In the genomic region with DNA sequence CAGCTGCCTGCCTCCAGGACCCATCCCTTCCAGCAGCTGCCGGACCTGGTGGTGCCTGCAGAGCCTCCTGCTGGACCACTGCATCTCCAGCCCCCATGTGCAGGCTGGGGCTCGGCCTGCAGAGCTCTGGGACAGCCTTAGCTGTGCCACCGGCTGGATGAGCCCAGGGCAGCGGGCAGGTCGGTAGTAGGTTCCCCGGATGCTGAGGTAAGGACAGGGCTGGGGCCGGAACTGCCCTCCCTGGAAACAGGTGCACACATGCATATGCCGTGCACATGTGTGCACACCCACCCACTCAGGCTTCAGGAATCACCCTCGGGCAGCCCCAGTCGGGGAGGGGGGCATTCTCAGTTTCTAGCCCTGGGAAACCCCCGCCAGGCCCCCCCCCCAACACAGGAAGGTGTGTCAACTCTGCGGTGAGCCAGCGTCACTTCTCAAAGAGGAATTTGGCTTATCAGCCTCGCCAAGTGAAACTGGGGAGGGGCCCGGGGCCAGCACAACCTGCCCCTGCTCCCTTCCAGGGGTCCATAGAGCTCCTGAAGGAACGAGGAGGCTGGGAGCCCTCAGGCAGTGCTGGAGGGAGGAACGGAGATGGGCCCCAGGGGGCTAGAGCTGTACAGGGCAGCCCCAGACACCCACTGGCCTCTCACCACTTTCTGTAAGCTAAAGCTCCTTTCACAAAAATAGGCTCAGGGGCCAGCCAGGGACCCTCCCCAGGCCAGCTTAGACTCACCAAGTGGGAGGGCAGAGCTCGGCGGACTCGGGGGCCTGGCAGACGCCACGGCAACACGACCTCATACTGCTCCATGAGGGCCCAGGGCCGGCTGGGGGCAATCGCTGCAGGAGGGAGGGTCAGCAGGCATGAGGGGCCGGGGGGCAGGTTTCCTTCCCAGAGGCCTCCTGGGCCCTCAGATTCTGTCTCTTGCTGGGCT, we compare ENCODE assay signal across 10 cellular contexts. TPM values are rescaled to one million over a fixed set of nuclear protein-coding genes. Genes with fewer than 3 reads are reported as not detected.
DNase-seq lines count a peak whose midpoint lies in the region; ATAC-seq, FAIRE-seq and TF ChIP-seq lines count a peak whose summit lies in the region.
"Had no signal": no experiment of that assay in that cellular context is flagged by ENCODE, and none has a peak within 500 bp of the region (broad histone marks: within the 10 kb centered on the region; RNA-seq: fewer than 3 reads in every experiment).

No MANE protein-coding gene starts in this region.

- H3K79me2 ChIP-seq in MM.1S (ENCODE audit: low read length): peaks cover 61% of the 10 kb centered on the region
- H3K79me2 ChIP-seq in HepG2 (ENCODE audit: insufficient read depth, low read length): no peaks in the 10 kb centered on the region

- POLR2A ChIA-PET in HepG2 (lab: Yijun Ruan, JAX): no interaction called here

- FAIRE-seq in HepG2 (lab: Jason Lieb, UNC): no peak

- H4K20me1 ChIP-seq in MM.1S (ENCODE audit: insufficient read depth, low read length) (no peaks in the 10 kb centered on the region), HepG2 (ENCODE audit: insufficient read depth, low read length) (peaks cover 7% of the 10 kb centered on the region; the same call in 1 of the 2 replicates)

- H3F3A ChIP-seq in MM.1S (ENCODE audit: insufficient read depth, low read length): peaks cover 35% of the 10 kb centered on the region

- H3K27ac ChIP-seq in MM.1S (ENCODE audit: low read length) (peak overlapping the region; percentile 95), HepG2 (ENCODE audit: extremely low read length, insufficient read depth, low read length) (no peak overlapping the region), suprapubic skin (no peak overlapping the region)

- H3K36me3 ChIP-seq in MM.1S (replicated peaks; ENCODE audit: insufficient read depth, low read length): peaks cover 3% of the 10 kb centered on the region
- 0 out of 5 replicates have a peak, but pooled peaks cover 0 to 9% of the 10 kb centered on the region in 2 experiments for H3K36me3 ChIP-seq in HepG2 (replicated peaks in 1 of 2; ENCODE audit: control insufficient read depth in 1 of 2, insufficient read depth in 2 of 2, low read length in 2 of 2)
- peaks cover 18% of the 10 kb centered on the region for H3K36me3 ChIP-seq in suprapubic skin

- H3K36me3 Mint-ChIP-seq in activated CD8-positive, alpha-beta memory T cell treated with anti-CD3 and anti-CD28 coated beads, Interleukin-2, amount 10 ng/mL, durations not matched to agents 7 days and 5 days: peaks cover 4% of the 10 kb centered on the region

- in situ Hi-C loops in HepG2 (cut with HindIII; ENCODE audit: extremely low pct_ligation_motif_present, low pct_unique_long_range_greater_than_20kb): no loop called here

- H3K27me3 ChIP-seq in MM.1S (replicated peaks; ENCODE audit: insufficient read depth, low read length): no peaks in the 10 kb centered on the region
- peaks cover 0 to 21% of the 10 kb centered on the region in 2 experiments; a peak in 3 of 5 replicates for H3K27me3 ChIP-seq in HepG2 (ENCODE audit: control insufficient read depth in 1 of 2, insufficient read depth in 2 of 2, low read length in 2 of 2)
- peaks cover 16% of the 10 kb centered on the region for H3K27me3 ChIP-seq in suprapubic skin

- H3K9me3 ChIP-seq in MM.1S (replicated peaks; ENCODE audit: insufficient read depth, low read length) (no peaks in the 10 kb centered on the region), HepG2 (ENCODE audit: low read length) (no peaks in the 10 kb centered on the region), suprapubic skin (no peaks in the 10 kb centered on the region)

- H3K4me3 Mint-ChIP-seq in activated CD8-positive, alpha-beta memory T cell treated with anti-CD3 and anti-CD28 coated beads, Interleukin-2, amount 10 ng/mL, durations not matched to agents 7 days and 5 days: peak overlapping the region; percentile 90

- ATAC-seq in GM21529 (IDR thresholded peaks at IDR 0.05; ENCODE audit: unreplicated experiment) (peak; percentile 49), HepG2 (peak; percentile 5; the same call in 1 of the 3 replicates)
- peak; percentile 43 for ATAC-seq in activated CD8-positive, alpha-beta memory T cell treated with anti-CD3 and anti-CD28 coated beads, Interleukin-2, amount 10 ng/mL, durations not matched to agents 7 days and 5 days

- BruUV-seq in HepG2 (replicated peaks; lab: Mats Ljungman, UMichigan): no TSS peak

- H3K4me2 ChIP-seq in MM.1S (ENCODE audit: low read depth, low read length): peak overlapping the region; percentile 93
- no peak overlapping the region for H3K4me2 ChIP-seq in HepG2 (ENCODE audit: low read depth, low read length)

- DNase-seq in MM.1S (peak; percentile 94), HepG2 (ENCODE audit: low spot score) (no peak), suprapubic skin (ENCODE audit: low spot score in 2 of 2) (no peak), NCI-H2029 (lab: John Stamatoyannopoulos, UW) (no peak), EL (no peak)
- DNase-seq in activated CD8-positive, alpha-beta memory T cell treated with anti-CD3 and anti-CD28 coated beads, Interleukin-2, amount 10 ng/mL, durations not matched to agents 7 days and 5 days: peak; percentile 83
- DNase-seq: left cardiac atrium had no signal

- H3K9ac ChIP-seq in MM.1S (ENCODE audit: low read length): peak overlapping the region; percentile 94
- no peak overlapping the region for H3K9ac ChIP-seq in HepG2 (ENCODE audit: insufficient read depth, low read depth, low read length)

- peak overlapping the region; percentile 86 for H3K27ac Mint-ChIP-seq in activated CD8-positive, alpha-beta memory T cell treated with anti-CD3 and anti-CD28 coated beads, Interleukin-2, amount 10 ng/mL, durations not matched to agents 7 days and 5 days

- no peaks in the 10 kb centered on the region for H3K9me2 ChIP-seq in MM.1S (replicated peaks; ENCODE audit: insufficient read depth, low read length)

- H3K4me1 Mint-ChIP-seq in activated CD8-positive, alpha-beta memory T cell treated with anti-CD3 and anti-CD28 coated beads, Interleukin-2, amount 10 ng/mL, durations not matched to agents 7 days and 5 days: peaks cover 34% of the 10 kb centered on the region

- intact Hi-C loops in HepG2 (cut with micrococcal nuclease; ENCODE audit: unreplicated experiment): no loop called here

- CTCF ChIA-PET in activated CD8-positive, alpha-beta memory T cell treated with anti-CD3 and anti-CD28 coated beads, Interleukin-2, amount 10 ng/mL, durations not matched to agents 7 days and 5 days (lab: Charles Lee): interaction anchor here (0.9 to 3.3 kb wide), 6 partner anchors 10 to 83 kb away, joined by 3 to 41 read pairs (median 10); partner anchors contain the start of gene FUOM
- CTCF ChIA-PET in HepG2 (lab: Yijun Ruan, JAX; ENCODE audit: low intra/inter-chr PET ratio, low total read pairs): no interaction called here

- H3K27me3 Mint-ChIP-seq in activated CD8-positive, alpha-beta memory T cell treated with anti-CD3 and anti-CD28 coated beads, Interleukin-2, amount 10 ng/mL, durations not matched to agents 7 days and 5 days: no peaks in the 10 kb centered on the region

- TF ChIP-seq RAD21 in HepG2 (CRISPR knock-in tag; IDR thresholded peaks at IDR 0.05): no peak

- TF ChIP-seq EP300 in HepG2 (IDR thresholded peaks at IDR 0.05; ENCODE audit: low read depth in 2 of 2, low read length in 2 of 2) (no peak), HepG2 (CRISPR knock-in tag; IDR thresholded peaks at IDR 0.05; ENCODE audit: borderline replicate concordance) (no peak), suprapubic skin (IDR thresholded peaks at IDR 0.05) (no peak)

- peaks cover 27% of the 10 kb centered on the region for H3K4me1 ChIP-seq in MM.1S (ENCODE audit: low read length)
- peaks cover 23% of the 10 kb centered on the region for H3K4me1 ChIP-seq in HepG2 (ENCODE audit: insufficient read depth, low read length)
- H3K4me1 ChIP-seq in suprapubic skin: peaks cover 49% of the 10 kb centered on the region

- H3K4me3 ChIP-seq in GM08714 (ENCODE audit: low read length) (peak overlapping the region; percentile 72; the same call in 1 of the 2 replicates), MM.1S (ENCODE audit: low read length) (peak overlapping the region; percentile 82), HepG2 (replicated peaks in 1 of 3; ENCODE audit: insufficient read depth in 1 of 3, low read depth in 2 of 3, low read length in 3 of 3) (no peak overlapping the region), suprapubic skin (peak overlapping the region; percentile 39)

- H2AFZ ChIP-seq in MM.1S (ENCODE audit: low read length) (no peak overlapping the region; the same call in 1 of the 2 replicates), HepG2 (ENCODE audit: low read length) (no peak overlapping the region)

- H3K9me3 Mint-ChIP-seq in activated CD8-positive, alpha-beta memory T cell treated with anti-CD3 and anti-CD28 coated beads, Interleukin-2, amount 10 ng/mL, durations not matched to agents 7 days and 5 days (ENCODE audit: low read depth): no peaks in the 10 kb centered on the region

- WGBS in HepG2 (ENCODE audit: low lambda C conversion rate): 30% methylated on average over 11 of the region's 26 CpGs
- WGBS in suprapubic skin: 14% methylated on average over 5 of the region's 26 CpGs

- TF ChIP-seq CTCF in MM.1S (IDR thresholded peaks at IDR 0.05; ENCODE audit: low read length) (no peak), HepG2 (CRISPR knock-in tag; IDR thresholded peaks at IDR 0.05) (no peak), suprapubic skin (IDR thresholded peaks at IDR 0.05) (no peak)

- TF ChIP-seq POLR2A in HepG2 (IDR thresholded peaks at IDR 0.05; ENCODE audit: insufficient read depth in 1 of 2, low read depth in 2 of 2, low read length in 2 of 2) (no peak), suprapubic skin (IDR thresholded peaks at IDR 0.05) (no peak)

RNA-seq across cellular contexts. Expression of gene ADAM8, which starts 1.7 kb away (rescaled TPM):
- total RNA-seq in activated CD8-positive, alpha-beta memory T cell treated with anti-CD3 and anti-CD28 coated beads, Interleukin-2, amount 10 ng/mL, durations not matched to agents 7 days and 5 days: 100 to 1,000 TPM; 142 to 173 TPM
- total RNA-seq in HepG2 (2016; rRNA removed; fragmentation: Illumina TruSeq; extraction: Trizol) (0.07 and 0.93 TPM in 2 replicates), suprapubic skin (10 to 100 TPM in 1 of 4 donors, 1 to 10 TPM in 3; 3.0 to 18.4 (median 4.1) TPM)
- total RNA-seq in HepG2 (2016; cell fraction: cytosol; rRNA removed; fragmentation: Illumina TruSeq; extraction: Trizol; ENCODE audit: low read depth): not detected in 2 replicates
- 0.37 TPM in 1 of 2 replicates, not detected in the other for total RNA-seq in HepG2 (2016; cell fraction: insoluble cytoplasmic fraction; rRNA removed; fragmentation: Illumina TruSeq; extraction: Trizol)
- total RNA-seq in HepG2 (2016; cell fraction: membrane; rRNA removed; fragmentation: Illumina TruSeq; extraction: Trizol): 0.06 TPM in 1 of 2 replicates, not detected in the other
- total RNA-seq in HepG2 (2016; cell fraction: nucleus; rRNA removed; fragmentation: Illumina TruSeq; extraction: Trizol): 0.34 and 0.50 TPM in 2 replicates
- 0.24 and 0.65 TPM in 2 replicates for polyA plus RNA-seq in HepG2 (2011; rRNA removed)
- polyA plus RNA-seq in HepG2 (2011; cell fraction: cytosol; rRNA removed): 0.04 and 0.11 TPM in 2 replicates
- polyA plus RNA-seq in HepG2 (2011; cell fraction: nucleus; rRNA removed): 4.2 and 6.4 TPM in 2 replicates
- polyA plus RNA-seq in HepG2 (2012): 0.08 and 0.77 TPM in 2 replicates
- polyA plus RNA-seq in HepG2 (2016; cell fraction: cytosol; fragmentation: Illumina TruSeq; extraction: Trizol; ENCODE audit: low read depth): not detected in 2 replicates
- not detected in 2 replicates for polyA plus RNA-seq in HepG2 (2016; cell fraction: insoluble cytoplasmic fraction; fragmentation: Illumina TruSeq; extraction: Trizol; ENCODE audit: low read depth)
- polyA plus RNA-seq in HepG2 (2016; cell fraction: membrane; fragmentation: Illumina TruSeq; extraction: Trizol; ENCODE audit: low read depth): 0.06 TPM in 1 of 2 replicates, not detected in the other
- polyA plus RNA-seq in HepG2 (2016; cell fraction: nucleus; fragmentation: Illumina TruSeq; extraction: Trizol; ENCODE audit: insufficient read depth, low read depth): 0.60 and 0.63 TPM in 2 replicates
- 0.06 and 2.8 TPM in 2 replicates for polyA minus RNA-seq in HepG2 (2011; rRNA and poly(A)+ RNA removed; ENCODE audit: low replicate concordance)
- not detected in 2 replicates for polyA minus RNA-seq in HepG2 (2011; cell fraction: cytosol; rRNA and poly(A)+ RNA removed)
- polyA minus RNA-seq in HepG2 (2011; cell fraction: nucleus; rRNA and poly(A)+ RNA removed): 1.6 and 1.7 TPM in 2 replicates

RNA-seq across cellular contexts. Expression of gene TUBGCP2, which starts 33.7 kb away (rescaled TPM):
- total RNA-seq in activated CD8-positive, alpha-beta memory T cell treated with anti-CD3 and anti-CD28 coated beads, Interleukin-2, amount 10 ng/mL, durations not matched to agents 7 days and 5 days: 10 to 100 TPM; 60.4 to 64.7 TPM
- total RNA-seq in HepG2 (2016; rRNA removed; fragmentation: Illumina TruSeq; extraction: Trizol) (34.5 and 44.1 TPM in 2 replicates), suprapubic skin (100 to 1,000 TPM in 1 of 4 donors, 10 to 100 TPM in 3; 44.5 to 107 (median 57.1) TPM)
- 7.2 and 8.9 TPM in 2 replicates for total RNA-seq in HepG2 (2016; cell fraction: cytosol; rRNA removed; fragmentation: Illumina TruSeq; extraction: Trizol; ENCODE audit: low read depth)
- 37.9 and 41.1 TPM in 2 replicates for total RNA-seq in HepG2 (2016; cell fraction: insoluble cytoplasmic fraction; rRNA removed; fragmentation: Illumina TruSeq; extraction: Trizol)
- total RNA-seq in HepG2 (2016; cell fraction: membrane; rRNA removed; fragmentation: Illumina TruSeq; extraction: Trizol): 17.0 and 24.0 TPM in 2 replicates
- total RNA-seq in HepG2 (2016; cell fraction: nucleus; rRNA removed; fragmentation: Illumina TruSeq; extraction: Trizol): 16.5 and 20.7 TPM in 2 replicates
- polyA plus RNA-seq in HepG2 (2011; rRNA removed): 21.3 and 22.6 TPM in 2 replicates
- polyA plus RNA-seq in HepG2 (2011; cell fraction: cytosol; rRNA removed): 14.3 and 19.4 TPM in 2 replicates
- 51.6 and 62.8 TPM in 2 replicates for polyA plus RNA-seq in HepG2 (2011; cell fraction: nucleus; rRNA removed)
- 17.9 and 24.1 TPM in 2 replicates for polyA plus RNA-seq in HepG2 (2012)
- polyA plus RNA-seq in HepG2 (2016; cell fraction: cytosol; fragmentation: Illumina TruSeq; extraction: Trizol; ENCODE audit: low read depth): 4.7 and 4.8 TPM in 2 replicates
- 34.0 and 36.8 TPM in 2 replicates for polyA plus RNA-seq in HepG2 (2016; cell fraction: insoluble cytoplasmic fraction; fragmentation: Illumina TruSeq; extraction: Trizol; ENCODE audit: low read depth)
- 8.5 and 11.7 TPM in 2 replicates for polyA plus RNA-seq in HepG2 (2016; cell fraction: membrane; fragmentation: Illumina TruSeq; extraction: Trizol; ENCODE audit: low read depth)
- polyA plus RNA-seq in HepG2 (2016; cell fraction: nucleus; fragmentation: Illumina TruSeq; extraction: Trizol; ENCODE audit: insufficient read depth, low read depth): 51.1 and 52.9 TPM in 2 replicates
- polyA minus RNA-seq in HepG2 (2011; rRNA and poly(A)+ RNA removed; ENCODE audit: low replicate concordance): 49.0 and 64.6 TPM in 2 replicates
- 16.4 and 17.1 TPM in 2 replicates for polyA minus RNA-seq in HepG2 (2011; cell fraction: cytosol; rRNA and poly(A)+ RNA removed)
- 29.6 and 40.8 TPM in 2 replicates for polyA minus RNA-seq in HepG2 (2011; cell fraction: nucleus; rRNA and poly(A)+ RNA removed)

RNA-seq across cellular contexts. Expression of gene ZNF511, which starts 33.7 kb away (rescaled TPM):
- 10 to 100 TPM; 50.7 to 60.1 TPM for total RNA-seq in activated CD8-positive, alpha-beta memory T cell treated with anti-CD3 and anti-CD28 coated beads, Interleukin-2, amount 10 ng/mL, durations not matched to agents 7 days and 5 days
- total RNA-seq in HepG2 (2016; rRNA removed; fragmentation: Illumina TruSeq; extraction: Trizol) (53.4 and 66.4 TPM in 2 replicates), suprapubic skin (10 to 100 TPM; 15.5 to 24.4 (median 17.3) TPM)
- total RNA-seq in HepG2 (2016; cell fraction: cytosol; rRNA removed; fragmentation: Illumina TruSeq; extraction: Trizol; ENCODE audit: low read depth): 127 and 151 TPM in 2 replicates
- total RNA-seq in HepG2 (2016; cell fraction: insoluble cytoplasmic fraction; rRNA removed; fragmentation: Illumina TruSeq; extraction: Trizol): 45.9 and 63.3 TPM in 2 replicates
- total RNA-seq in HepG2 (2016; cell fraction: membrane; rRNA removed; fragmentation: Illumina TruSeq; extraction: Trizol): 118 and 128 TPM in 2 replicates
- 24.0 and 36.2 TPM in 2 replicates for total RNA-seq in HepG2 (2016; cell fraction: nucleus; rRNA removed; fragmentation: Illumina TruSeq; extraction: Trizol)
- polyA plus RNA-seq in HepG2 (2011; rRNA removed): 35.6 and 37.0 TPM in 2 replicates
- polyA plus RNA-seq in HepG2 (2011; cell fraction: cytosol; rRNA removed): 27.9 and 34.4 TPM in 2 replicates
- 40.1 and 48.7 TPM in 2 replicates for polyA plus RNA-seq in HepG2 (2011; cell fraction: nucleus; rRNA removed)
- polyA plus RNA-seq in HepG2 (2012): 30.0 and 30.3 TPM in 2 replicates
- polyA plus RNA-seq in HepG2 (2016; cell fraction: cytosol; fragmentation: Illumina TruSeq; extraction: Trizol; ENCODE audit: low read depth): 150 and 156 TPM in 2 replicates
- 57.9 and 63.8 TPM in 2 replicates for polyA plus RNA-seq in HepG2 (2016; cell fraction: insoluble cytoplasmic fraction; fragmentation: Illumina TruSeq; extraction: Trizol; ENCODE audit: low read depth)
- polyA plus RNA-seq in HepG2 (2016; cell fraction: membrane; fragmentation: Illumina TruSeq; extraction: Trizol; ENCODE audit: low read depth): 121 and 129 TPM in 2 replicates
- polyA plus RNA-seq in HepG2 (2016; cell fraction: nucleus; fragmentation: Illumina TruSeq; extraction: Trizol; ENCODE audit: insufficient read depth, low read depth): 62.1 and 62.9 TPM in 2 replicates
- 48.5 and 63.6 TPM in 2 replicates for polyA minus RNA-seq in HepG2 (2011; rRNA and poly(A)+ RNA removed; ENCODE audit: low replicate concordance)
- 11.6 and 21.1 TPM in 2 replicates for polyA minus RNA-seq in HepG2 (2011; cell fraction: cytosol; rRNA and poly(A)+ RNA removed)
- 13.3 and 16.2 TPM in 2 replicates for polyA minus RNA-seq in HepG2 (2011; cell fraction: nucleus; rRNA and poly(A)+ RNA removed)

RNA-seq across cellular contexts. Expression of gene VENTX, which starts 37.4 kb away (rescaled TPM):
- total RNA-seq in activated CD8-positive, alpha-beta memory T cell treated with anti-CD3 and anti-CD28 coated beads, Interleukin-2, amount 10 ng/mL, durations not matched to agents 7 days and 5 days: under 1 TPM in 1 of 2 experiments, not detected in 1; 0.12 TPM
- total RNA-seq in HepG2 (2016; rRNA removed; fragmentation: Illumina TruSeq; extraction: Trizol): not detected in 2 replicates
- not detected in 2 replicates for total RNA-seq in HepG2 (2016; cell fraction: cytosol; rRNA removed; fragmentation: Illumina TruSeq; extraction: Trizol; ENCODE audit: low read depth)
- total RNA-seq in HepG2 (2016; cell fraction: insoluble cytoplasmic fraction; rRNA removed; fragmentation: Illumina TruSeq; extraction: Trizol): not detected in 2 replicates
- not detected in 2 replicates for total RNA-seq in HepG2 (2016; cell fraction: membrane; rRNA removed; fragmentation: Illumina TruSeq; extraction: Trizol)
- total RNA-seq in HepG2 (2016; cell fraction: nucleus; rRNA removed; fragmentation: Illumina TruSeq; extraction: Trizol): not detected in 2 replicates
- not detected in 2 replicates for polyA plus RNA-seq in HepG2 (2011; rRNA removed)
- not detected in 2 replicates for polyA plus RNA-seq in HepG2 (2011; cell fraction: cytosol; rRNA removed)
- not detected in 2 replicates for polyA plus RNA-seq in HepG2 (2011; cell fraction: nucleus; rRNA removed)
- polyA plus RNA-seq in HepG2 (2012): not detected in 2 replicates
- not detected in 2 replicates for polyA plus RNA-seq in HepG2 (2016; cell fraction: cytosol; fragmentation: Illumina TruSeq; extraction: Trizol; ENCODE audit: low read depth)
- polyA plus RNA-seq in HepG2 (2016; cell fraction: insoluble cytoplasmic fraction; fragmentation: Illumina TruSeq; extraction: Trizol; ENCODE audit: low read depth): not detected in 2 replicates
- polyA plus RNA-seq in HepG2 (2016; cell fraction: membrane; fragmentation: Illumina TruSeq; extraction: Trizol; ENCODE audit: low read depth): not detected in 2 replicates
- not detected in 2 replicates for polyA plus RNA-seq in HepG2 (2016; cell fraction: nucleus; fragmentation: Illumina TruSeq; extraction: Trizol; ENCODE audit: insufficient read depth, low read depth)
- polyA minus RNA-seq in HepG2 (2011; rRNA and poly(A)+ RNA removed; ENCODE audit: low replicate concordance): not detected in 2 replicates
- not detected in 2 replicates for polyA minus RNA-seq in HepG2 (2011; cell fraction: cytosol; rRNA and poly(A)+ RNA removed)
- polyA minus RNA-seq in HepG2 (2011; cell fraction: nucleus; rRNA and poly(A)+ RNA removed): not detected in 2 replicates
- 1 to 10 TPM in 1 of 4 donors, under 1 TPM in 2, not detected in 1; 0.17 to 2.3 (median 0.21) TPM for total RNA-seq in suprapubic skin

RNA-seq across cellular contexts. Expression of gene UTF1, which starts 45.0 kb away (rescaled TPM):
- total RNA-seq in activated CD8-positive, alpha-beta memory T cell treated with anti-CD3 and anti-CD28 coated beads, Interleukin-2, amount 10 ng/mL, durations not matched to agents 7 days and 5 days: not detected
- not detected in 2 replicates for total RNA-seq in HepG2 (2016; rRNA removed; fragmentation: Illumina TruSeq; extraction: Trizol)
- total RNA-seq in HepG2 (2016; cell fraction: cytosol; rRNA removed; fragmentation: Illumina TruSeq; extraction: Trizol; ENCODE audit: low read depth): not detected in 2 replicates
- not detected in 2 replicates for total RNA-seq in HepG2 (2016; cell fraction: insoluble cytoplasmic fraction; rRNA removed; fragmentation: Illumina TruSeq; extraction: Trizol)
- total RNA-seq in HepG2 (2016; cell fraction: membrane; rRNA removed; fragmentation: Illumina TruSeq; extraction: Trizol): not detected in 2 replicates
- not detected in 2 replicates for total RNA-seq in HepG2 (2016; cell fraction: nucleus; rRNA removed; fragmentation: Illumina TruSeq; extraction: Trizol)
- not detected in 2 replicates for polyA plus RNA-seq in HepG2 (2011; rRNA removed)
- polyA plus RNA-seq in HepG2 (2011; cell fraction: cytosol; rRNA removed): not detected in 2 replicates
- polyA plus RNA-seq in HepG2 (2011; cell fraction: nucleus; rRNA removed): not detected in 2 replicates
- polyA plus RNA-seq in HepG2 (2012): not detected in 2 replicates
- polyA plus RNA-seq in HepG2 (2016; cell fraction: cytosol; fragmentation: Illumina TruSeq; extraction: Trizol; ENCODE audit: low read depth): not detected in 2 replicates
- not detected in 2 replicates for polyA plus RNA-seq in HepG2 (2016; cell fraction: insoluble cytoplasmic fraction; fragmentation: Illumina TruSeq; extraction: Trizol; ENCODE audit: low read depth)
- not detected in 2 replicates for polyA plus RNA-seq in HepG2 (2016; cell fraction: membrane; fragmentation: Illumina TruSeq; extraction: Trizol; ENCODE audit: low read depth)
- not detected in 2 replicates for polyA plus RNA-seq in HepG2 (2016; cell fraction: nucleus; fragmentation: Illumina TruSeq; extraction: Trizol; ENCODE audit: insufficient read depth, low read depth)
- not detected in 2 replicates for polyA minus RNA-seq in HepG2 (2011; rRNA and poly(A)+ RNA removed; ENCODE audit: low replicate concordance)
- polyA minus RNA-seq in HepG2 (2011; cell fraction: cytosol; rRNA and poly(A)+ RNA removed): not detected in 2 replicates
- not detected in 2 replicates for polyA minus RNA-seq in HepG2 (2011; cell fraction: nucleus; rRNA and poly(A)+ RNA removed)
- not detected for total RNA-seq in suprapubic skin
- total RNA-seq: HT1080, left cardiac atrium had no signal

Comparison
In these comparisons a context has a peak if more than half of its experiments do, and no peak if none do; other contexts are left out.
1. H3K4me3 ChIP-seq: peak in GM08714 (single experiment), MM.1S (single experiment) and suprapubic skin (single experiment); none in HepG2 (0 of 3).
2. DNase-seq: peak in MM.1S (single experiment) and activated CD8-positive, alpha-beta memory T cell treated with anti-CD3 and anti-CD28 coated beads, Interleukin-2, amount 10 ng/mL, durations not matched to agents 7 days and 5 days (single experiment); none in HepG2 (single experiment), suprapubic skin (0 of 2), NCI-H2029 (single experiment) and EL (single experiment).
3. RNA of gene ADAM8, which starts 1.7 kb away (total RNA-seq): 142 to 173 TPM in activated CD8-positive, alpha-beta memory T cell treated with anti-CD3 and anti-CD28 coated beads, Interleukin-2, amount 10 ng/mL, durations not matched to agents 7 days and 5 days; 3.0 to 18.4 TPM in suprapubic skin and 0.06 to 0.93 TPM in HepG2; every median in the first group is over 4 times any median in the second.
4. Peak in every context shown above with its lines, with median percentiles within 50 percentile points of each other: ATAC-seq.